1 cellular context compared by ENCODE assay signal in the genomic region with DNA sequence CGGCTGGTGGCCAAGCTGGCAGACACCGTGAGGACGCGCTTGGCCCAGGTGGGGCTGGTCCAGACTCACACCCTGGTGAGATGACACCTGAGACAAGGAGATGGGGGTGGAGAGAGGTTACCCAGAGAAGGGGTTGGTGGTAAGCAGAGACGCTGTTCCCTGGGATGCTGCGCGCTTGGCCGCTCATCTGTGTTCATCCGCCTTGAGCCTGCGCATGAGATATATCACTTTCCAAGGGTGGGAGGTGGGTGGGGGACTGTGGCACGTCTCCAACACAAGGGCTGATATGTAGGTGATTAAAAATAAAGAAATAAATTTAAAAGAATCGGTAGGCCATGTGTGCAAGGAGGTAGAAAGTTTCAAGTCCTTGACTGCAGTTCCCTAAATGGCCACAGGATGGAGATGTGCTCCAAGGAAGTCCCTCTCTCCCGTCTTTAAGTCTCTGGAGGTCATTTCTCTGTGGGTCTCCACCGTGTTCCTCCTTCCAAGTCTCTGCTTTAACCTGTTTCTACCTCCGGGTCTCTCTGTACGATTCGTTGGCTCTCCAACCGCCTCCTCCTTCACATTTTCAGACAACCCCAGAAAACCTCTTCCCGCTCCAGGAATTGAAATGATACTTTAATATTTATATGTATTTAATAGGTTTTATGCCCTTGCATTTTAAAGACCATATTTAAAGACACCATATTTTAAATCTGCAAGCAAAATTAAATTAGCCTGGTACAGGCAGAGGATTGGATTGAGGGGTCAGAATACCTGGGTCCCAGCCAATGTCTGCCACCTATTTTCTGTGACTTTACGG.
TF ChIP-seq lines count a peak whose summit lies in the region.

No MANE protein-coding gene starts in this region.

TF ChIP-seq in HCT116, 20 proteins besides CTCF, POLR2A, EP300 and RAD21:
- no peak for TF ChIP-seq ZBTB33 (IDR thresholded peaks at IDR 0.05; ENCODE audit: extremely low read depth, insufficient replicate concordance, low read length)
- TF ChIP-seq, protein P1, sequence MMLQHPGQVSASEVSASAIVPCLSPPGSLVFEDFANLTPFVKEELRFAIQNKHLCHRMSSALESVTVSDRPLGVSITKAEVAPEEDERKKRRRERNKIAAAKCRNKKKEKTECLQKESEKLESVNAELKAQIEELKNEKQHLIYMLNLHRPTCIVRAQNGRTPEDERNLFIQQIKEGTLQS (IDR thresholded peaks at IDR 0.05) = no peak
- TF ChIP-seq SIN3A (IDR thresholded peaks at IDR 0.05; ENCODE audit: low read depth) = no peak
- no peak for TF ChIP-seq YY1 (IDR thresholded peaks at IDR 0.05; ENCODE audit: extremely low read depth, insufficient replicate concordance, low read depth, low read length)
- TF ChIP-seq EZH2phosphoT487 (IDR thresholded peaks at IDR 0.05; ENCODE audit: borderline replicate concordance) = no peak
- TF ChIP-seq JUND (IDR thresholded peaks at IDR 0.05) = no peak
- TF ChIP-seq ZFX (IDR thresholded peaks at IDR 0.05) = no peak
- no peak for TF ChIP-seq ZNF274 (IDR thresholded peaks at IDR 0.05; ENCODE audit: low read depth, low read length)
- no peak for TF ChIP-seq EGR1 (IDR thresholded peaks at IDR 0.05; ENCODE audit: low read depth)
- TF ChIP-seq REST (IDR thresholded peaks at IDR 0.05; ENCODE audit: low read depth) = no peak
- no peak for TF ChIP-seq FOSL1 (IDR thresholded peaks at IDR 0.05; ENCODE audit: low read depth)
- no peak for TF ChIP-seq CBX3 (IDR thresholded peaks at IDR 0.05; ENCODE audit: low read depth)
- TF ChIP-seq TCF7L2 (IDR thresholded peaks at IDR 0.05; ENCODE audit: borderline replicate concordance, extremely low read depth, insufficient read depth, insufficient read length) = no peak
TF ChIP-seq in HCT116: peak in this region for 0.
